Comparison of ENCODE assay signal across 11 cellular contexts in genomic region chr10:51244739-51245138, GRCh38.
A peak's percentile ranks its signal among the peaks of the same experiment; 100 is the strongest.
DNase-seq lines count a peak whose midpoint lies in the region; ATAC-seq and TF ChIP-seq lines count a peak whose summit lies in the region.
"Had no signal": no experiment of that assay in that cellular context is flagged by ENCODE, and none has a peak within 500 bp of the region (broad histone marks: within the 10 kb centered on the region; RNA-seq: fewer than 3 reads in every experiment).

No MANE protein-coding gene starts in this region.

- no peak for TF ChIP-seq POLR2A in uterus (IDR thresholded peaks at IDR 0.05)

- H3K27me3 ChIP-seq in uterus: no peaks in the 10 kb centered on the region

- no peaks in the 10 kb centered on the region for H3K36me3 ChIP-seq in uterus

- H3K9me3 ChIP-seq in uterus: no peaks in the 10 kb centered on the region

- no peaks in the 10 kb centered on the region for H3K9me3 Mint-ChIP-seq in natural killer cell treated with Interleukin-12 subunit alpha and Interleukin-12 subunit beta and Interleukin-15 and Interleukin-18, amount 100 ng/mL, for 72 hours

- H3K4me1 ChIP-seq in uterus: no peaks in the 10 kb centered on the region

- H3K4me3 Mint-ChIP-seq in natural killer cell treated with Interleukin-12 subunit alpha and Interleukin-12 subunit beta and Interleukin-15 and Interleukin-18, amount 100 ng/mL, for 72 hours: no peak overlapping the region

- no peak overlapping the region for H3K27ac Mint-ChIP-seq in natural killer cell treated with Interleukin-12 subunit alpha and Interleukin-12 subunit beta and Interleukin-15 and Interleukin-18, amount 100 ng/mL, for 72 hours

- TF ChIP-seq CTCF in epithelial cell of proximal tubule (conservative IDR thresholded peaks at IDR 0.05; ENCODE audit: low read depth, low read length) (no peak), uterus (IDR thresholded peaks at IDR 0.05) (no peak), GM10266 (IDR thresholded peaks at IDR 0.05; ENCODE audit: control insufficient read depth, insufficient read depth, low read depth, missing control alignments) (no peak), GM20000 (IDR thresholded peaks at IDR 0.05; ENCODE audit: extremely low read depth, missing control alignments) (no peak)

- intact Hi-C loops in uterus (cut with DNase I; ENCODE audit: low total_unique reads): no loop called here

- H3K4me3 ChIP-seq in epithelial cell of proximal tubule (ENCODE audit: low read depth, low read length) (no peak overlapping the region), uterus (no peak overlapping the region)

- H3K4me1 Mint-ChIP-seq in natural killer cell treated with Interleukin-12 subunit alpha and Interleukin-12 subunit beta and Interleukin-15 and Interleukin-18, amount 100 ng/mL, for 72 hours (ENCODE audit: low read depth in 2 of 2): no peaks in the 10 kb centered on the region

- H3K27me3 Mint-ChIP-seq in natural killer cell treated with Interleukin-12 subunit alpha and Interleukin-12 subunit beta and Interleukin-15 and Interleukin-18, amount 100 ng/mL, for 72 hours: peaks cover 0 to 3% of the 10 kb centered on the region in 2 donors

- no peak for ATAC-seq in natural killer cell treated with Interleukin-12 subunit alpha and Interleukin-12 subunit beta and Interleukin-15 and Interleukin-18, amount 100 ng/mL, for 72 hours

- no peaks in the 10 kb centered on the region for H3K36me3 Mint-ChIP-seq in natural killer cell treated with Interleukin-12 subunit alpha and Interleukin-12 subunit beta and Interleukin-15 and Interleukin-18, amount 100 ng/mL, for 72 hours

- DNase-seq in LoVo (ENCODE audit: low spot score) (peak; percentile 37), epithelial cell of proximal tubule (ENCODE audit: low read depth) (peak; percentile 56), medulla oblongata (ENCODE audit: extremely low spot score) (peak; percentile 38), uterus (no peak), GM10266 (ENCODE audit: extremely low spot score) (no peak), GM20000 (ENCODE audit: low spot score) (no peak)
- DNase-seq in natural killer cell treated with Interleukin-12 subunit alpha and Interleukin-12 subunit beta and Interleukin-15 and Interleukin-18, amount 100 ng/mL, for 72 hours (ENCODE audit: low spot score): no peak
- DNase-seq: activated naive CD4-positive, alpha-beta T cell treated with anti-CD3 and anti-CD28 coated beads, Interleukin-2, amount 50 U/mL, for 16 hours; GOT3; NCI-H526; stimulated activated CD4-positive, alpha-beta T cell treated with anti-CD3 and anti-CD28 coated beads, Interleukin-4, amount 100 ng/mL, for 4 hours had no signal

- H3K27ac ChIP-seq in uterus: peak overlapping the region; percentile 24

Comparison
In these comparisons a context has a peak if more than half of its experiments do, and no peak if none do; other contexts are left out.
1. DNase-seq: peak in LoVo (single experiment), epithelial cell of proximal tubule (single experiment) and medulla oblongata (single experiment); none in uterus (0 of 2), natural killer cell treated with Interleukin-12 subunit alpha and Interleukin-12 subunit beta and Interleukin-15 and Interleukin-18, amount 100 ng/mL, for 72 hours (single experiment), GM10266 (single experiment) and GM20000 (single experiment).